ENCODE assay signal across 27 cellular contexts in the genomic region with DNA sequence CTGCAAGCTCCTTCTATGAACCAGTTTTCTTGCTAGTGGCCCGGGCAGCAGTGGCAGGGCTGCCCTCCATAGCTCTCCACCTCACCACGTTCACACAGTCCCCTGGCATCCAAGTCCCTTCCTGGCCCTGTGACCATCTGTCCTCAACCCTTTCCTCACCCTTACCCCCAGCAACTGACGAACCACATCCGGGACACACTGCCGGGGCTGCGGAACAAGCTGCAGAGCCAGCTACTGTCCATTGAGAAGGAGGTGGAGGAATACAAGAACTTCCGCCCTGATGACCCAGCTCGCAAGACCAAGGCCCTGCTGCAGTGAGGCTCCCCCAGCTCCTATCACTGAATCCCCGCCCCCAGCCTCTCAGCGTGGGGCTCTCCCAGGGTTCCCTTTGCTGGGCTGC.
"Had no signal": no experiment of that assay in that cellular context is flagged by ENCODE, and none has a peak within 500 bp of the region (broad histone marks: within the 10 kb centered on the region; RNA-seq: fewer than 3 reads in every experiment).

No MANE protein-coding gene starts in this region.

- H3K27ac Mint-ChIP-seq: activated CD4-positive, alpha-beta T cell treated with anti-CD3 and anti-CD28 coated beads, Interleukin-2, amount 10 ng/mL, durations not matched to agents 7 days and 5 days; activated CD8-positive, alpha-beta T cell treated with anti-CD3 and anti-CD28 coated beads for 36 hours; activated naive CD8-positive, alpha-beta T cell; activated T-helper 17 cell treated with anti-CD3 and anti-CD28 coated beads, Interleukin-2, amount 50 U/mL, for 72 hours; dendritic cell treated with granulocyte-macrophage colony-stimulating factor and Interleukin-4, amounts not matched to agents 40 ng/mL and 50 ng/mL, for 4 days; endodermal cell had no signal

- H3K36me3 Mint-ChIP-seq: activated naive CD8-positive, alpha-beta T cell had no signal

- ATAC-seq: activated CD8-positive, alpha-beta T cell treated with anti-CD3 and anti-CD28 coated beads for 36 hours; activated T-cell treated with anti-CD3 and anti-CD28 coated beads, Interleukin-2, amount 50 U/mL, for 4 hours; activated T-helper 17 cell treated with anti-CD3 and anti-CD28 coated beads, Interleukin-2, amount 50 U/mL, for 72 hours; foreskin keratinocyte; gastrocnemius medialis had no signal

- H3K4me3 ChIP-seq: coronary artery, dorsolateral prefrontal cortex, esophagus muscularis mucosa, gastrocnemius medialis had no signal

- H3K27me3 Mint-ChIP-seq: activated CD8-positive, alpha-beta T cell treated with anti-CD3 and anti-CD28 coated beads for 36 hours; activated naive CD8-positive, alpha-beta T cell; activated T-helper 17 cell treated with anti-CD3 and anti-CD28 coated beads, Interleukin-2, amount 50 U/mL, for 72 hours had no signal

- H3K4me1 ChIP-seq: foreskin keratinocyte, gastrocnemius medialis had no signal

- H3K36me3 ChIP-seq: brain microvascular endothelial cell, gastrocnemius medialis had no signal

- H3K27me3 ChIP-seq: brain microvascular endothelial cell, dorsolateral prefrontal cortex, esophagus muscularis mucosa, foreskin keratinocyte, gastrocnemius medialis had no signal

- DNase-seq: activated CD4-positive, alpha-beta T cell treated with anti-CD3 and anti-CD28 coated beads for 1 hour; activated CD4-positive, alpha-beta T cell treated with anti-CD3 and anti-CD28 coated beads for 4 hours; activated CD4-positive, alpha-beta T cell treated with anti-CD3 and anti-CD28 coated beads, Interleukin-2, amount 10 ng/mL, durations not matched to agents 7 days and 5 days; activated CD4-positive, alpha-beta T cell treated with anti-CD3 and anti-CD28 coated beads, Interleukin-2, amount 50 U/mL, for 4 hours; activated CD8-positive, alpha-beta memory T cell treated with anti-CD3 and anti-CD28 coated beads for 24 hours; activated CD8-positive, alpha-beta T cell treated with anti-CD3 and anti-CD28 coated beads for 36 hours; activated effector memory CD4-positive, alpha-beta T cell treated with Interleukin-2 at 50 U/mL for 16 hours; activated gamma-delta T cell treated with Interleukin-2 at 50 U/mL for 16 hours; activated naive CD4-positive, alpha-beta T cell treated with anti-CD3 and anti-CD28 coated beads, Interleukin-2, amount 50 U/mL, for 16 hours; activated naive CD4-positive, alpha-beta T cell treated with Interleukin-2 at 50 U/mL for 16 hours; activated T-cell treated with anti-CD3 and anti-CD28 coated beads, Interleukin-2, amount 50 U/mL, for 4 hours; amniotic stem cell; anterior cingulate cortex; brain microvascular endothelial cell; dorsolateral prefrontal cortex; effector memory CD4-positive, alpha-beta T cell; endodermal cell; erythroblast; foreskin keratinocyte; gastrocnemius medialis; T-helper 2 cell had no signal

- H3K4me3 Mint-ChIP-seq: activated CD4-positive, alpha-beta T cell treated with anti-CD3 and anti-CD28 coated beads, Interleukin-2, amount 10 ng/mL, durations not matched to agents 7 days and 5 days; activated CD8-positive, alpha-beta T cell treated with anti-CD3 and anti-CD28 coated beads for 36 hours; activated naive CD8-positive, alpha-beta T cell; activated T-cell treated with anti-CD3 and anti-CD28 coated beads, Interleukin-2, amount 50 U/mL, for 4 hours; activated T-helper 17 cell treated with anti-CD3 and anti-CD28 coated beads, Interleukin-2, amount 50 U/mL, for 72 hours; central memory CD8-positive, alpha-beta T cell; dendritic cell treated with granulocyte-macrophage colony-stimulating factor and Interleukin-4, amounts not matched to agents 40 ng/mL and 50 ng/mL, for 4 days; endodermal cell had no signal

- H3K27ac ChIP-seq: brain microvascular endothelial cell, coronary artery, esophagus muscularis mucosa, foreskin keratinocyte, gastrocnemius medialis had no signal

- H3K9me3 ChIP-seq: esophagus muscularis mucosa, gastrocnemius medialis had no signal

- H3K9me3 Mint-ChIP-seq: activated CD4-positive, alpha-beta T cell treated with anti-CD3 and anti-CD28 coated beads, Interleukin-2, amount 10 ng/mL, durations not matched to agents 7 days and 5 days; activated CD8-positive, alpha-beta T cell treated with anti-CD3 and anti-CD28 coated beads for 36 hours; activated T-cell treated with anti-CD3 and anti-CD28 coated beads, Interleukin-2, amount 50 U/mL, for 4 hours; activated T-helper 17 cell treated with anti-CD3 and anti-CD28 coated beads, Interleukin-2, amount 50 U/mL, for 72 hours; central memory CD8-positive, alpha-beta T cell; dendritic cell treated with granulocyte-macrophage colony-stimulating factor and Interleukin-4, amounts not matched to agents 40 ng/mL and 50 ng/mL, for 4 days; endodermal cell had no signal
